Comparison of ENCODE assay signal across 9 cellular contexts in genomic region chr15:73244333-73244732, GRCh38.
DNase-seq lines count a peak whose midpoint lies in the region; ATAC-seq and TF ChIP-seq lines count a peak whose summit lies in the region.
"Had no signal": no experiment of that assay in that cellular context is flagged by ENCODE, and none has a peak within 500 bp of the region (broad histone marks: within the 10 kb centered on the region; RNA-seq: fewer than 3 reads in every experiment).

No MANE protein-coding gene starts in this region.

- H3K4me3 ChIP-seq in AG04450 (ENCODE audit: low read depth, low read length) = no peak overlapping the region
- no peak overlapping the region for H3K4me3 ChIP-seq in GM12864 (ENCODE audit: low read depth, low read length)
- H3K4me3 ChIP-seq in OCI-LY1 (ENCODE audit: low read depth, low read length, poor library complexity, severe bottlenecking) = no peak overlapping the region

- H3K36me3 ChIP-seq in OCI-LY1 (ENCODE audit: insufficient read depth, low read length) = no peaks in the 10 kb centered on the region

- no peaks in the 10 kb centered on the region for H3K4me1 ChIP-seq in OCI-LY1 (ENCODE audit: insufficient read depth, low read length, severe bottlenecking)
- no peaks in the 10 kb centered on the region for H3K4me1 ChIP-seq in foreskin keratinocyte

- no peaks in the 10 kb centered on the region for H3K79me2 ChIP-seq in OCI-LY1 (ENCODE audit: insufficient read depth, low read length)

- POLR2A ChIA-PET in AG04450 (lab: Yijun Ruan, JAX) = no interaction called here

- no peak overlapping the region for H3K9ac ChIP-seq in OCI-LY1 (ENCODE audit: low read length)

- no peaks in the 10 kb centered on the region for H3K9me3 ChIP-seq in AG04450 (ENCODE audit: control insufficient read depth, insufficient read depth, low read length)
- H3K9me3 ChIP-seq in OCI-LY1 (ENCODE audit: low read length) = no peaks in the 10 kb centered on the region

- H4K20me1 ChIP-seq in OCI-LY1 (ENCODE audit: insufficient read depth, low read length) = no peaks in the 10 kb centered on the region

- ATAC-seq in foreskin keratinocyte (peak; percentile 66), GM21381 (IDR thresholded peaks at IDR 0.05; ENCODE audit: unreplicated experiment) (no peak), HG03432 (IDR thresholded peaks at IDR 0.05; ENCODE audit: unreplicated experiment) (no peak)

- CTCF ChIA-PET in AG04450 (lab: Charles Lee) = interaction anchor here (0.7 to 6.5 kb wide), 4 partner anchors 11 to 408 kb away, joined by 3 to 161 read pairs (median 47); no protein-coding TSS in a partner anchor

- H3K27ac ChIP-seq in AG04450 (ENCODE audit: low read depth, low read length) (no peak overlapping the region), OCI-LY1 (ENCODE audit: low read depth, low read length, poor library complexity, severe bottlenecking) (no peak overlapping the region), foreskin keratinocyte (no peak overlapping the region)

- H3K27me3 ChIP-seq in AG04450 (ENCODE audit: control insufficient read depth, insufficient read depth, low read length) (no peaks in the 10 kb centered on the region), OCI-LY1 (ENCODE audit: insufficient read depth, low read length) (no peaks in the 10 kb centered on the region), foreskin keratinocyte (no peaks in the 10 kb centered on the region)

- no peaks in the 10 kb centered on the region for H3K9me2 ChIP-seq in OCI-LY1 (ENCODE audit: low read depth, low read length)

- no peak overlapping the region for H2AFZ ChIP-seq in OCI-LY1 (ENCODE audit: low read length)

- peak overlapping the region; percentile 4; the same call in 1 of the 2 replicates for H3K4me2 ChIP-seq in OCI-LY1 (ENCODE audit: low read length)

- DNase-seq in AG04450 (ENCODE audit: low read depth, low spot score) (no peak), GM12864 (ENCODE audit: low read depth) (no peak), foreskin keratinocyte (peak in 1 of 2 donors; percentile 23), NCI-H2029 (lab: John Stamatoyannopoulos, UW) (no peak)
- no peak for DNase-seq in activated T-cell treated with anti-CD3 and anti-CD28 coated beads, Interleukin-2, amount 50 U/mL, for 1 hour
- DNase-seq: stimulated activated CD4-positive, alpha-beta T cell treated with anti-CD3 and anti-CD28 coated beads, Interleukin-15, amount 100 ng/mL, for 24 hours had no signal

- TF ChIP-seq CTCF in AG04450 (IDR thresholded peaks at IDR 0.05; ENCODE audit: low read depth, low read length) (0 out of 2 replicates have a peak, but pooled peaks have one; percentile 13), GM12864 (IDR thresholded peaks at IDR 0.05; ENCODE audit: low read depth, low read length, missing control alignments) (peak; percentile 62), OCI-LY1 (IDR thresholded peaks at IDR 0.05; ENCODE audit: low read length) (peak; percentile 57), foreskin keratinocyte (conservative IDR thresholded peaks at IDR 0.05) (peak; percentile 63)

- H3F3A ChIP-seq in OCI-LY1 (ENCODE audit: insufficient read depth, low read length) = no peaks in the 10 kb centered on the region

Comparison
In these comparisons a context has a peak if more than half of its experiments do, and no peak if none do; other contexts are left out.
1. CTCF ChIP-seq: peak in every context shown above with its lines; median percentile 63 in foreskin keratinocyte; 62 in GM12864; 57 in OCI-LY1; 13 in AG04450.